8 cellular contexts compared by ENCODE assay signal in the genomic region with DNA sequence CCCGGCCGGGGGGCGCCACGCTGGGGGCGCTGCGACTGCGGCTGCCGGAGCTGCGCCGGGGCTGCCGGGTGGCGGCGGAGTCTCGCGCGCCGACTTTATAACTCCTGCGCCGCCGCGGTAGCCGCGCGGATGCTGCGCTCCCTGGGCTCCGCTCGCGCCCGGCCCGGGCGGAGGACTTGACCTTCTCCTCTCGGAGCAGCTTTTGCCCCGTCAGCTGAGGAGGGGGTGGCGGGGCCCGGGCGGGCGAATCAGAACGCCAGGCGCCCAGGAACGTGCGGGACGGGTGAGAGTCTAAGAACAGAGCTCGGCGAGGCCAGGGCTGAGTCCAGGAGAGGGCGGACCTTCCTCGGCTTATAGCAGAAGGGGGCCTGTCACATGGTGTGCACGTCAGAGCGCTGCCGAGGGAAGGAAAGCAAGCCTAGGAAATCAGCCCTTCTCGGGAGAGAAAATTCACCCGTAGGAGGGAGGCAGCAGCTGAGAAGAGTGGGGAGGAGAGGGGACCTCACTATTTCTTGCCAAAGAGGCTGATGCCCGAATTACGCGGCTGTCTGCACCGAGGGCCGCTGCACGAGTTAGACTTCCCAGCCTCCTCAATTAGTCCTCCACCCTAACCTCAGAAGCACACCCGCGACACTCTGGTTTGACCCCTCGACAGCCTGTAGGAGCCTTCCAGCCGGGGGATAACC. TPM values are rescaled to one million over a fixed set of nuclear protein-coding genes. Genes with fewer than 3 reads are reported as not detected.
DNase-seq lines count a peak whose midpoint lies in the region; FAIRE-seq and TF ChIP-seq lines count a peak whose summit lies in the region.

A gene (minus strand): TSS at position 327 of the 686 bp plus-strand sequence. CDS start 415 bp downstream, outside the sequence.

- peak; percentile 69 for DNase-seq in stimulated activated CD4-positive, alpha-beta T cell treated with anti-CD3 and anti-CD28 coated beads, Interleukin-15, amount 100 ng/mL, for 24 hours
- no peak for DNase-seq in stimulated activated CD4-positive, alpha-beta T cell treated with anti-CD3 and anti-CD28 coated beads, Interleukin-12 subunit alpha, Interleukin-12 subunit beta, amount 100 ng/mL, for 4 hours
- DNase-seq in HuH-7.5 (ENCODE audit: low spot score), result peak; percentile 39
- DNase-seq in PC-9, result no peak
- DNase-seq in astrocyte (ENCODE audit: low read depth), result peak; percentile 96
- peak; percentile 84 for DNase-seq in hepatic stellate cell (ENCODE audit: low spot score)
- no peak for DNase-seq in D721Med (ENCODE audit: insufficient read length, low spot score)

- peak within 1 kb of the TSS; percentile 95 for H3K9ac ChIP-seq in astrocyte (ENCODE audit: low read length)
- H3K9ac ChIP-seq in rectal smooth muscle tissue (ENCODE audit: low read length), result no peak within 1 kb of the TSS

- no peaks in the 10 kb centered on the region for H4K20me1 ChIP-seq in PC-9 (ENCODE audit: insufficient read depth)
- H4K20me1 ChIP-seq in astrocyte (ENCODE audit: insufficient read depth, low read length), result peaks cover 29% of the 10 kb centered on the region

- FAIRE-seq in astrocyte (lab: Jason Lieb, UNC), result peak; percentile 96
- no peak for FAIRE-seq in D721Med (lab: Jason Lieb, UNC)

- no peaks in the 10 kb centered on the region for H3K9me3 ChIP-seq in PC-9 (ENCODE audit: insufficient read depth, low read depth)
- no peaks in the 10 kb centered on the region for H3K9me3 ChIP-seq in astrocyte (ENCODE audit: insufficient read depth, low read depth, low read length)

- H3K4me1 ChIP-seq in PC-9 (replicated peaks; ENCODE audit: insufficient read depth) (peaks cover 22% of the 10 kb centered on the region), astrocyte (ENCODE audit: insufficient read depth, low read length) (peaks cover 21% of the 10 kb centered on the region), rectal smooth muscle tissue (ENCODE audit: control insufficient read depth, insufficient read depth, low read length) (peaks cover 3% of the 10 kb centered on the region)

- H3K27me3 Mint-ChIP-seq in astrocyte (ENCODE audit: low read depth, unreplicated experiment), result peaks cover 63% of the 10 kb centered on the region

- H3K4me2 ChIP-seq in PC-9 (peak within 1 kb of the TSS; percentile 66; the same call in 1 of the 2 replicates), astrocyte (ENCODE audit: low read length) (peak within 1 kb of the TSS; percentile 92)

- H3F3A ChIP-seq in PC-9 (ENCODE audit: insufficient read depth, low read depth), result peaks cover 17% of the 10 kb centered on the region; the same call in 1 of the 2 replicates

- no peaks in the 10 kb centered on the region for H3K36me3 ChIP-seq in PC-9 (ENCODE audit: low read depth)
- H3K36me3 ChIP-seq in astrocyte (ENCODE audit: insufficient read depth, low read length), result peaks cover 3% of the 10 kb centered on the region
- H3K36me3 ChIP-seq in rectal smooth muscle tissue (ENCODE audit: control insufficient read depth, insufficient read depth, low read length), result no peaks in the 10 kb centered on the region

- BruUV-seq in PC-9 (replicated peaks; lab: Mats Ljungman, UMichigan), result TSS peak; percentile 17

- H3K27me3 ChIP-seq in PC-9 (ENCODE audit: insufficient read depth, low read depth) (no peaks in the 10 kb centered on the region), astrocyte (ENCODE audit: insufficient read depth, low read length) (peaks cover 9% of the 10 kb centered on the region), rectal smooth muscle tissue (ENCODE audit: control insufficient read depth, insufficient read depth, low read length) (peaks cover 66% of the 10 kb centered on the region)

- CTCF ChIA-PET in PC-9 (lab: Charles Lee), result no interaction called here

- TF ChIP-seq CTCF in PC-9 (conservative IDR thresholded peaks at IDR 0.05) (no peak), astrocyte (IDR thresholded peaks at IDR 0.05; ENCODE audit: insufficient read depth, low read depth, low read length) (no peak), D721Med (IDR thresholded peaks at IDR 0.05; ENCODE audit: insufficient read depth, missing control alignments) (no peak)

- peaks cover 11% of the 10 kb centered on the region for H3K9me3 Mint-ChIP-seq in astrocyte (ENCODE audit: unreplicated experiment)

- H2AFZ ChIP-seq in PC-9 (peak within 1 kb of the TSS; percentile 88), astrocyte (ENCODE audit: low read depth, low read length) (peak within 1 kb of the TSS; percentile 84)

- H3K4me3 Mint-ChIP-seq in astrocyte (ENCODE audit: unreplicated experiment), result peak within 1 kb of the TSS; percentile 89

- H3K4me3 ChIP-seq in PC-9 (peak within 1 kb of the TSS; percentile 88), astrocyte (ENCODE audit: insufficient read depth, low read depth, low read length) (peak within 1 kb of the TSS; percentile 73), rectal smooth muscle tissue (ENCODE audit: low read length) (peak within 1 kb of the TSS; percentile 58)

- intact Hi-C loops in PC-9 (cut with micrococcal nuclease; ENCODE audit: unreplicated experiment), result no loop called here

- H3K36me3 Mint-ChIP-seq in astrocyte (ENCODE audit: low read depth, unreplicated experiment), result peaks cover 5% of the 10 kb centered on the region

- H3K79me2 ChIP-seq in PC-9 (ENCODE audit: low read depth), result peaks cover 23% of the 10 kb centered on the region
- H3K79me2 ChIP-seq in astrocyte (ENCODE audit: insufficient read depth, low read length), result peaks cover 48% of the 10 kb centered on the region

- H3K4me1 Mint-ChIP-seq in astrocyte (ENCODE audit: low read depth, unreplicated experiment), result no peaks in the 10 kb centered on the region

- POLR2A ChIA-PET in PC-9 (lab: Charles Lee; ENCODE audit: unreplicated experiment), result no interaction called here

- H3K27ac Mint-ChIP-seq in astrocyte (ENCODE audit: unreplicated experiment), result peak within 1 kb of the TSS; percentile 90

- H3K27ac ChIP-seq in PC-9 (peak within 1 kb of the TSS; percentile 41; the same call in 1 of the 2 replicates), astrocyte (ENCODE audit: low read depth, low read length) (peak within 1 kb of the TSS; percentile 85), rectal smooth muscle tissue (ENCODE audit: low read depth, low read length) (no peak within 1 kb of the TSS)

- no peaks in the 10 kb centered on the region for H3K9me2 ChIP-seq in PC-9 (ENCODE audit: insufficient read depth)

RNA-seq across cellular contexts. Expression of the gene that starts here (rescaled TPM):
- total RNA-seq in PC-9 (2021) (4.0 and 4.1 TPM in 2 replicates), astrocyte (13.5 and 16.9 TPM in 2 replicates)

Comparison
In these comparisons a context has a peak if more than half of its experiments do, and no peak if none do; other contexts are left out.
1. DNase-seq: peak in stimulated activated CD4-positive, alpha-beta T cell treated with anti-CD3 and anti-CD28 coated beads, Interleukin-15, amount 100 ng/mL, for 24 hours (single experiment), HuH-7.5 (single experiment), astrocyte (single experiment) and hepatic stellate cell (single experiment); none in stimulated activated CD4-positive, alpha-beta T cell treated with anti-CD3 and anti-CD28 coated beads, Interleukin-12 subunit alpha, Interleukin-12 subunit beta, amount 100 ng/mL, for 4 hours (single experiment), PC-9 (0 of 2) and D721Med (single experiment).
2. Peak in every context shown above with its lines, with median percentiles within 50 percentile points of each other: H3K4me3 ChIP-seq.